Comparison of ENCODE assay signal across 26 cellular contexts in the genomic region with DNA sequence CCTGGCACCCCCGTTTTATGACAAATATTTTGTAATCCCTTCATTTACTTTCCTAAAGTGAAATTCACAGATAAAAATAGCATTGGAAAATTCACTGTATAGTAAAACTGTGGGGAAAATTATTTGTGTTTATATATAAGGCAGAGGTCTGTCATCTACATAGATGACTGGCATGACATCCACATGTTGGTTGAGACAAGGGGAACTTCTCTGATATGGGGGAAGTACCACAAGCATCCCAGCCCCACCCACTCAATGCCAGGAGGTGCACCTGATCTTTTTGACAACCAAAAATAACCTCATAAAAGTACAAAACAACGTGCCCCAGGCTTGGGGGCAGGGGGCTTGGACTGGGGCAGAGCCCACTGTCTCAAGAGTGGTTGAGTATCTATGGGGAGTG. TPM values are rescaled to one million over a fixed set of nuclear protein-coding genes. Genes with fewer than 3 reads are reported as not detected.
DNase-seq lines count a peak whose midpoint lies in the region; ATAC-seq and TF ChIP-seq lines count a peak whose summit lies in the region.
"Had no signal": no experiment of that assay in that cellular context is flagged by ENCODE, and none has a peak within 500 bp of the region (broad histone marks: within the 10 kb centered on the region; RNA-seq: fewer than 3 reads in every experiment).

No MANE protein-coding gene starts in this region.

- no peaks in the 10 kb centered on the region for H3K36me3 ChIP-seq in hepatocyte (replicated peaks; ENCODE audit: insufficient read depth, low read depth)
- no peaks in the 10 kb centered on the region for H3K36me3 ChIP-seq in transverse colon
- H3K36me3 ChIP-seq in aorta (ENCODE audit: control insufficient read depth in 1 of 2, insufficient read depth in 2 of 2, low read length in 1 of 2) = no peaks in the 10 kb centered on the region

- no peaks in the 10 kb centered on the region for H3K4me1 Mint-ChIP-seq in activated T-cell treated with anti-CD3 and anti-CD28 coated beads, Interleukin-2, amount 50 U/mL, for 24 hours (ENCODE audit: low read depth)

- H3K4me1 ChIP-seq in hepatocyte (ENCODE audit: insufficient read depth) (peaks cover 21% of the 10 kb centered on the region), transverse colon (peaks cover 0 to 34% (median 19%) of the 10 kb centered on the region in 4 donors), aorta (ENCODE audit: control insufficient read depth in 1 of 2, insufficient read depth in 2 of 2, low read length in 2 of 2) (no peaks in the 10 kb centered on the region)

- H3K27ac ChIP-seq in VCaP = peak overlapping the region; percentile 71; the same call in 1 of the 2 replicates
- peak overlapping the region; percentile 92 for H3K27ac ChIP-seq in hepatocyte
- peak overlapping the region; percentile 80 to 88 (median 84) for H3K27ac ChIP-seq in transverse colon
- no peak overlapping the region for H3K27ac ChIP-seq in aorta (ENCODE audit: low read depth in 1 of 2, low read length in 2 of 2)
- H3K27ac ChIP-seq: C4-2B, PC-9 had no signal

- H3K27me3 ChIP-seq in hepatocyte (no peaks in the 10 kb centered on the region), transverse colon (no peaks in the 10 kb centered on the region), aorta (ENCODE audit: control insufficient read depth in 1 of 2, insufficient read depth in 2 of 2, low read length in 1 of 2) (no peaks in the 10 kb centered on the region)

- 54% methylated on average over 2 of the region's 2 CpGs for WGBS in hepatocyte (ENCODE audit: low lambda C conversion rate, missing lambda C conversion rate)
- WGBS in transverse colon (ENCODE audit: low coverage in 1 of 2), 2 donors = 31 to 33% methylated on average over 2 of the region's 2 CpGs
- WGBS in aorta, 2 donors = 45 to 47% methylated on average over 2 of the region's 2 CpGs

- no peak overlapping the region for H3K27ac Mint-ChIP-seq in activated T-cell treated with anti-CD3 and anti-CD28 coated beads, Interleukin-2, amount 50 U/mL, for 24 hours
- H3K27ac Mint-ChIP-seq: B cell; CD8-positive, alpha-beta T cell had no signal

- H3K4me3 Mint-ChIP-seq in activated T-cell treated with anti-CD3 and anti-CD28 coated beads, Interleukin-2, amount 50 U/mL, for 24 hours = no peak overlapping the region
- H3K4me3 Mint-ChIP-seq: B cell; CD8-positive, alpha-beta T cell had no signal

- peaks cover 53% of the 10 kb centered on the region for H3K27me3 Mint-ChIP-seq in activated T-cell treated with anti-CD3 and anti-CD28 coated beads, Interleukin-2, amount 50 U/mL, for 24 hours

- TF ChIP-seq POLR2A in transverse colon (IDR thresholded peaks at IDR 0.05) = no peak

- no peaks in the 10 kb centered on the region for H3K79me2 ChIP-seq in hepatocyte

- TF ChIP-seq EP300 in transverse colon (IDR thresholded peaks at IDR 0.05; ENCODE audit: low read depth) = no peak

- in situ Hi-C loops in transverse colon (cut with MboI; ENCODE audit: low pct_ligation_motif_present in 1 of 4, low pct_unique_long_range_greater_than_20kb in 1 of 4, low sequenced_read_pairs in 3 of 4) = no loop called here

- H3K9me2 ChIP-seq in hepatocyte (replicated peaks; ENCODE audit: insufficient read depth) = no peaks in the 10 kb centered on the region

- DNase-seq in hepatocyte (ENCODE audit: low spot score) = no peak
- no peak for DNase-seq in transverse colon
- DNase-seq in GM19240 (ENCODE audit: insufficient read length, low spot score) = no peak
- DNase-seq in activated T-cell treated with anti-CD3 and anti-CD28 coated beads, Interleukin-2, amount 50 U/mL, for 24 hours = no peak
- DNase-seq in aorta = no peak
- DNase-seq: CD8-positive, alpha-beta T cell; DMS 273 treated with DMSO at 0.1 percent for 48 hours; DMS79; EL; GDM1; Kasumi-1; MV-4-11; NCI-H1105; NCI-H1436 treated with DMSO at 0.1 percent for 48 hours; NCI-H187 treated with DMSO at 0.1 percent for 48 hours; NCI-H446; NCI-H526; NCI-H82; NK-92 treated with Interleukin-12 subunit alpha and Interleukin-12 subunit beta, amount 100 ng/mL, for 24 hours; PC-9; SHP77 had no signal

- TF ChIP-seq CTCF in VCaP (conservative IDR thresholded peaks at IDR 0.05) (no peak), hepatocyte (IDR thresholded peaks at IDR 0.05; ENCODE audit: poor library complexity) (no peak), transverse colon (IDR thresholded peaks at IDR 0.05) (no peak)

- H2AFZ ChIP-seq in hepatocyte = no peak overlapping the region
- H2AFZ ChIP-seq: PC-9 had no signal

- ATAC-seq in HG02610 (IDR thresholded peaks at IDR 0.05; ENCODE audit: unreplicated experiment) (peak; percentile 57), aorta (ENCODE audit: low FRiP score) (no peak)
- ATAC-seq: CD8-positive, alpha-beta T cell; K562 had no signal

- intact Hi-C loops in transverse colon (cut with DNase I; ENCODE audit: low total_unique reads) (loop anchor here (5.0 kb wide), 1 partner anchor 207 kb away; no protein-coding TSS in a partner anchor), aorta (cut with DNase I) (loop anchor here in 1 of 2 donors (5.0 kb wide), 1 partner anchor 212 kb away; no protein-coding TSS in a partner anchor)

- peaks cover 13% of the 10 kb centered on the region for H3K9me3 Mint-ChIP-seq in activated T-cell treated with anti-CD3 and anti-CD28 coated beads, Interleukin-2, amount 50 U/mL, for 24 hours

- H3K9me3 ChIP-seq in hepatocyte (ENCODE audit: low read depth) (no peaks in the 10 kb centered on the region), transverse colon (peaks cover 5 to 18% of the 10 kb centered on the region in 2 donors), aorta (ENCODE audit: control insufficient read depth, low read length) (no peaks in the 10 kb centered on the region)

- H3K4me2 ChIP-seq in hepatocyte = no peak overlapping the region
- H3K4me2 ChIP-seq: PC-9 had no signal

- H4K20me1 ChIP-seq in hepatocyte (ENCODE audit: insufficient read depth, poor library complexity, severe bottlenecking) = no peaks in the 10 kb centered on the region

- H3K4me3 ChIP-seq in hepatocyte (no peak overlapping the region), transverse colon (no peak overlapping the region), aorta (ENCODE audit: low read length in 2 of 2) (no peak overlapping the region)
- H3K4me3 ChIP-seq: K562, PC-9 had no signal

- H3K36me3 Mint-ChIP-seq in activated T-cell treated with anti-CD3 and anti-CD28 coated beads, Interleukin-2, amount 50 U/mL, for 24 hours (ENCODE audit: low read depth) = no peaks in the 10 kb centered on the region
- H3K36me3 Mint-ChIP-seq: CD8-positive, alpha-beta T cell had no signal

RNA-seq across cellular contexts. Expression of a gene that starts 6.3 kb away (rescaled TPM):
- total RNA-seq in hepatocyte = 16.1 and 18.2 TPM in 2 replicates
- 9.2 and 10.4 TPM in 2 replicates for polyA plus RNA-seq in hepatocyte
- 10 to 100 TPM; 15.0 to 47.4 (median 31.4) TPM for total RNA-seq in transverse colon
- 10 to 100 TPM; 17.0 to 17.6 TPM for total RNA-seq in aorta
- 10 to 100 TPM in 1 of 2 donors, 1 to 10 TPM in 1; 8.0 to 10.0 TPM for polyA plus RNA-seq in aorta

Comparison
In these comparisons a context has a peak if more than half of its experiments do, and no peak if none do; other contexts are left out.
1. H3K27ac ChIP-seq: peak in VCaP (single experiment), hepatocyte (single experiment) and transverse colon (4 of 4); none in aorta (0 of 2).